23 cellular contexts compared by ENCODE assay signal in genomic region chr9:1200847-1201251, GRCh38.
DNase-seq lines count a peak whose midpoint lies in the region; ATAC-seq and TF ChIP-seq lines count a peak whose summit lies in the region.
"Had no signal": no experiment of that assay in that cellular context is flagged by ENCODE, and none has a peak within 500 bp of the region (broad histone marks: within the 10 kb centered on the region; RNA-seq: fewer than 3 reads in every experiment).

No MANE protein-coding gene starts in this region.

- no peaks in the 10 kb centered on the region for H3K79me2 ChIP-seq in PC-3 (ENCODE audit: low read length)

- no peak overlapping the region for H3K4me2 ChIP-seq in PC-3 (ENCODE audit: low read length)

- H3K9me3 ChIP-seq in PC-3 (ENCODE audit: low read length) (no peaks in the 10 kb centered on the region), heart right ventricle (no peaks in the 10 kb centered on the region), lower lobe of right lung (no peaks in the 10 kb centered on the region), stomach (no peaks in the 10 kb centered on the region), adrenal gland (replicated peaks in 1 of 3) (no peaks in the 10 kb centered on the region)
- H3K9me3 ChIP-seq: esophagus muscularis mucosa had no signal

- H3K36me3 Mint-ChIP-seq in activated CD4-positive, alpha-beta memory T cell treated with anti-CD3 and anti-CD28 coated beads, Interleukin-2, amount 10 ng/mL, durations not matched to agents 7 days and 5 days (ENCODE audit: low read depth): no peaks in the 10 kb centered on the region
- H3K36me3 Mint-ChIP-seq: activated CD8-positive, alpha-beta memory T cell treated with anti-CD3 and anti-CD28 coated beads, Interleukin-2, amount 10 ng/mL, durations not matched to agents 7 days and 5 days; type B pancreatic cell had no signal

- H4K20me1 ChIP-seq in PC-3 (ENCODE audit: low read length): no peaks in the 10 kb centered on the region

- H3K36me3 ChIP-seq in PC-3 (ENCODE audit: low read depth, low read length) (no peaks in the 10 kb centered on the region), heart right ventricle (no peaks in the 10 kb centered on the region), lower lobe of right lung (no peaks in the 10 kb centered on the region), stomach (no peaks in the 10 kb centered on the region), adrenal gland (replicated peaks in 1 of 2) (no peaks in the 10 kb centered on the region)
- H3K36me3 ChIP-seq: cardiac muscle cell, esophagus muscularis mucosa, WERI-Rb-1 had no signal

- H3K9me3 Mint-ChIP-seq in activated CD4-positive, alpha-beta memory T cell treated with anti-CD3 and anti-CD28 coated beads, Interleukin-2, amount 10 ng/mL, durations not matched to agents 7 days and 5 days: no peaks in the 10 kb centered on the region
- H3K9me3 Mint-ChIP-seq: activated CD4-positive, alpha-beta T cell treated with anti-CD3 and anti-CD28 coated beads, Interleukin-2, amount 10 ng/mL, durations not matched to agents 7 days and 5 days; activated T-helper 1 cell treated with anti-CD3 and anti-CD28 coated beads, Interleukin-12 subunit alpha, Interleukin-12 subunit beta, Interleukin-2, Interleukin-4 antibody, amounts not matched to agents 30 ng/mL and 10 ng/mL and 1 ng/mL, durations not matched to agents 14 hours and 24 hours and 36 hours had no signal

- peaks cover 15% of the 10 kb centered on the region for H3K4me1 ChIP-seq in PC-3 (ENCODE audit: insufficient read depth, low read length)
- H3K4me1 ChIP-seq in heart right ventricle: peaks cover 0 to 7% (median 0%) of the 10 kb centered on the region in 9 donors
- H3K4me1 ChIP-seq in lower lobe of right lung: no peaks in the 10 kb centered on the region
- H3K4me1 ChIP-seq in stomach: peaks cover 0 to 27% (median 11%) of the 10 kb centered on the region in 4 donors
- no peaks in the 10 kb centered on the region for H3K4me1 ChIP-seq in adrenal gland (replicated peaks in 1 of 2)
- H3K4me1 ChIP-seq: esophagus muscularis mucosa had no signal

- no peaks in the 10 kb centered on the region for H3K4me1 Mint-ChIP-seq in activated CD4-positive, alpha-beta memory T cell treated with anti-CD3 and anti-CD28 coated beads, Interleukin-2, amount 10 ng/mL, durations not matched to agents 7 days and 5 days
- H3K4me1 Mint-ChIP-seq: activated CD4-positive, alpha-beta T cell treated with anti-CD3 and anti-CD28 coated beads, Interleukin-2, amount 10 ng/mL, durations not matched to agents 7 days and 5 days; activated CD8-positive, alpha-beta memory T cell treated with anti-CD3 and anti-CD28 coated beads, Interleukin-2, amount 10 ng/mL, durations not matched to agents 7 days and 5 days had no signal

- ATAC-seq in PC-3 (0 out of 2 replicates have a peak, but pooled peaks have one; percentile 27), heart right ventricle (peak; percentile 46 to 96 (median 82)), lower lobe of right lung (peak; percentile 82 to 85), HG03135 (IDR thresholded peaks at IDR 0.05; ENCODE audit: unreplicated experiment) (no peak)
- ATAC-seq: activated CD8-positive, alpha-beta memory T cell treated with anti-CD3 and anti-CD28 coated beads, Interleukin-2, amount 10 ng/mL, durations not matched to agents 7 days and 5 days; naive thymus-derived CD4-positive, alpha-beta T cell; SK-N-SH treated with all-trans-retinoic acid at 6 μM for 48 hours had no signal

- CTCF ChIA-PET in PC-3 (lab: Charles Lee): no interaction called here
- CTCF ChIA-PET in activated CD4-positive, alpha-beta memory T cell treated with anti-CD3 and anti-CD28 coated beads, Interleukin-2, amount 10 ng/mL, durations not matched to agents 7 days and 5 days (lab: Charles Lee): no interaction called here

- H3K27me3 ChIP-seq in PC-3 (ENCODE audit: low read length) (no peaks in the 10 kb centered on the region), heart right ventricle (no peaks in the 10 kb centered on the region), lower lobe of right lung (ENCODE audit: low read depth) (no peaks in the 10 kb centered on the region), stomach (no peaks in the 10 kb centered on the region), adrenal gland (no peaks in the 10 kb centered on the region)
- H3K27me3 ChIP-seq: cardiac muscle cell, esophagus muscularis mucosa had no signal

- H3K27ac ChIP-seq in PC-3 (ENCODE audit: low read length) (no peak overlapping the region), heart right ventricle (peak overlapping the region in 2 of 10 donors; percentile 63 to 67), lower lobe of right lung (no peak overlapping the region), stomach (no peak overlapping the region), adrenal gland (no peak overlapping the region)
- H3K27ac ChIP-seq: cardiac muscle cell, esophagus muscularis mucosa, WERI-Rb-1 had no signal

- no peak overlapping the region for H2AFZ ChIP-seq in PC-3 (ENCODE audit: low read length)

- POLR2A ChIA-PET in PC-3 (lab: Charles Lee; ENCODE audit: unreplicated experiment): interaction anchor here (0.6 kb wide), 1 partner anchor 34 kb away, joined by 5 read pairs; no protein-coding TSS in a partner anchor
- POLR2A ChIA-PET in activated CD4-positive, alpha-beta memory T cell treated with anti-CD3 and anti-CD28 coated beads, Interleukin-2, amount 10 ng/mL, durations not matched to agents 7 days and 5 days (lab: Charles Lee): no interaction called here

- 20 to 24% methylated on average over 3 of the region's 3 CpGs for WGBS in heart right ventricle, 2 donors
- 5 to 28% (median 23%) methylated on average over 3 of the region's 3 CpGs for WGBS in stomach, 5 donors
- 16 to 38% (median 36%) methylated on average over 2 to 3 of the region's 3 CpGs for WGBS in adrenal gland, 4 donors

- H3K9ac ChIP-seq in PC-3 (ENCODE audit: low read length): no peak overlapping the region

- H3K27me3 Mint-ChIP-seq in activated CD4-positive, alpha-beta memory T cell treated with anti-CD3 and anti-CD28 coated beads, Interleukin-2, amount 10 ng/mL, durations not matched to agents 7 days and 5 days: no peaks in the 10 kb centered on the region
- H3K27me3 Mint-ChIP-seq: activated CD4-positive, alpha-beta T cell treated with anti-CD3 and anti-CD28 coated beads, Interleukin-2, amount 10 ng/mL, durations not matched to agents 7 days and 5 days; activated CD8-positive, alpha-beta memory T cell treated with anti-CD3 and anti-CD28 coated beads, Interleukin-2, amount 10 ng/mL, durations not matched to agents 7 days and 5 days; type B pancreatic cell had no signal

- H3K27ac Mint-ChIP-seq in activated CD4-positive, alpha-beta memory T cell treated with anti-CD3 and anti-CD28 coated beads, Interleukin-2, amount 10 ng/mL, durations not matched to agents 7 days and 5 days: no peak overlapping the region
- H3K27ac Mint-ChIP-seq: activated CD4-positive, alpha-beta T cell treated with anti-CD3 and anti-CD28 coated beads, Interleukin-2, amount 10 ng/mL, durations not matched to agents 7 days and 5 days; activated CD8-positive, alpha-beta memory T cell treated with anti-CD3 and anti-CD28 coated beads, Interleukin-2, amount 10 ng/mL, durations not matched to agents 7 days and 5 days; activated T-helper 1 cell treated with anti-CD3 and anti-CD28 coated beads, Interleukin-12 subunit alpha, Interleukin-12 subunit beta, Interleukin-2, Interleukin-4 antibody, amounts not matched to agents 30 ng/mL and 10 ng/mL and 1 ng/mL, durations not matched to agents 14 hours and 24 hours and 36 hours; naive thymus-derived CD4-positive, alpha-beta T cell; type B pancreatic cell had no signal

- H3K9me2 ChIP-seq in PC-3 (replicated peaks; ENCODE audit: low read length): no peaks in the 10 kb centered on the region

- intact Hi-C loops in PC-3 (cut with micrococcal nuclease): no loop called here
- intact Hi-C loops in heart right ventricle (cut with DNase I): loop anchor here in 1 of 10 donors (5.0 kb wide), 1 partner anchor 99 kb away; no protein-coding TSS in a partner anchor
- intact Hi-C loops in lower lobe of right lung (cut with DNase I): no loop called here
- intact Hi-C loops in stomach (cut with DNase I; ENCODE audit: low total_unique reads): no loop called here
- intact Hi-C loops in adrenal gland (cut with DNase I): no loop called here

- H3F3A ChIP-seq in PC-3 (ENCODE audit: low read length, unreplicated experiment): no peaks in the 10 kb centered on the region

- TF ChIP-seq EP300 in stomach (IDR thresholded peaks at IDR 0.05): no peak

- TF ChIP-seq POLR2A in stomach (IDR thresholded peaks at IDR 0.05) (no peak), adrenal gland (IDR thresholded peaks at IDR 0.05) (no peak)

- no peak overlapping the region for H3K4me3 ChIP-seq in PC-3 (ENCODE audit: low read length)
- H3K4me3 ChIP-seq in heart right ventricle: no peak overlapping the region
- H3K4me3 ChIP-seq in lower lobe of right lung: no peak overlapping the region
- H3K4me3 ChIP-seq in stomach: no peak overlapping the region
- H3K4me3 ChIP-seq in adrenal gland: no peak overlapping the region
- H3K4me3 ChIP-seq: cardiac muscle cell, esophagus muscularis mucosa had no signal

- no peak for DNase-seq in PC-3
- peak; percentile 27 to 35 for DNase-seq in heart right ventricle
- DNase-seq in lower lobe of right lung: peak; percentile 50
- DNase-seq in stomach: peak; percentile 68
- no peak for DNase-seq in adrenal gland
- DNase-seq in activated CD4-positive, alpha-beta memory T cell treated with anti-CD3 and anti-CD28 coated beads, Interleukin-2, amount 10 ng/mL, durations not matched to agents 7 days and 5 days: no peak
- DNase-seq in SW480 (ENCODE audit: low spot score): no peak
- DNase-seq: activated CD4-positive, alpha-beta T cell treated with anti-CD3 and anti-CD28 coated beads, Interleukin-2, amount 10 ng/mL, durations not matched to agents 7 days and 5 days; activated CD8-positive, alpha-beta memory T cell treated with anti-CD3 and anti-CD28 coated beads, Interleukin-2, amount 10 ng/mL, durations not matched to agents 7 days and 5 days; activated naive CD4-positive, alpha-beta T cell treated with anti-CD3 and anti-CD28 coated beads, Interleukin-2, amount 50 U/mL, for 16 hours; cortex of kidney; EL; HCEC 1CT; naive thymus-derived CD4-positive, alpha-beta T cell; NCI-H1105; NCI-H524 treated with DMSO at 0.1 percent for 48 hours; WERI-Rb-1 had no signal

- no peak overlapping the region for H3K4me3 Mint-ChIP-seq in activated CD4-positive, alpha-beta memory T cell treated with anti-CD3 and anti-CD28 coated beads, Interleukin-2, amount 10 ng/mL, durations not matched to agents 7 days and 5 days
- H3K4me3 Mint-ChIP-seq: activated CD4-positive, alpha-beta T cell treated with anti-CD3 and anti-CD28 coated beads, Interleukin-2, amount 10 ng/mL, durations not matched to agents 7 days and 5 days; activated CD8-positive, alpha-beta memory T cell treated with anti-CD3 and anti-CD28 coated beads, Interleukin-2, amount 10 ng/mL, durations not matched to agents 7 days and 5 days; activated T-helper 1 cell treated with anti-CD3 and anti-CD28 coated beads, Interleukin-12 subunit alpha, Interleukin-12 subunit beta, Interleukin-2, Interleukin-4 antibody, amounts not matched to agents 30 ng/mL and 10 ng/mL and 1 ng/mL, durations not matched to agents 14 hours and 24 hours and 36 hours; naive thymus-derived CD4-positive, alpha-beta T cell; type B pancreatic cell had no signal

- TF ChIP-seq CTCF in PC-3 (conservative IDR thresholded peaks at IDR 0.05; ENCODE audit: low read depth, low read length): no peak
- no peak for TF ChIP-seq CTCF in heart right ventricle (IDR thresholded peaks at IDR 0.05)
- TF ChIP-seq CTCF in lower lobe of right lung (IDR thresholded peaks at IDR 0.05): no peak
- no peak for TF ChIP-seq CTCF in stomach (IDR thresholded peaks at IDR 0.05)
- TF ChIP-seq CTCF in adrenal gland (IDR thresholded peaks at IDR 0.05): no peak

- BruUV-seq in PC-3 (replicated peaks; lab: Mats Ljungman, UMichigan): no TSS peak

Comparison
In these comparisons a context has a peak if more than half of its experiments do, and no peak if none do; other contexts are left out.
1. DNase-seq: peak in heart right ventricle (2 of 2), lower lobe of right lung (single experiment) and stomach (single experiment); none in PC-3 (single experiment), adrenal gland (0 of 7), activated CD4-positive, alpha-beta memory T cell treated with anti-CD3 and anti-CD28 coated beads, Interleukin-2, amount 10 ng/mL, durations not matched to agents 7 days and 5 days (single experiment) and SW480 (single experiment).